ENCODE assay signal across 12 cellular contexts in genomic region chr13:44013666-44014291, GRCh38.
DNase-seq lines count a peak whose midpoint lies in the region; ATAC-seq and TF ChIP-seq lines count a peak whose summit lies in the region.
"Had no signal": no experiment of that assay in that cellular context is flagged by ENCODE, and none has a peak within 500 bp of the region (broad histone marks: within the 10 kb centered on the region; RNA-seq: fewer than 3 reads in every experiment).

No MANE protein-coding gene starts in this region.

- H3K4me3 Mint-ChIP-seq in HFFc6 (no peak overlapping the region; the same call in 1 of the 2 replicates), MCF 10A (ENCODE audit: unreplicated experiment) (no peak overlapping the region)

- H3K27ac ChIP-seq in right atrium auricular region, result peak overlapping the region; percentile 48 to 72
- peak overlapping the region; percentile 95 for H3K27ac ChIP-seq in smooth muscle cell (ENCODE audit: low read depth)
- H3K27ac ChIP-seq: HL-60 had no signal

- POLR2A ChIA-PET in MCF 10A (lab: Yijun Ruan, JAX), result interaction anchor here (0.6 to 0.8 kb wide), 2 partner anchors 145 to 592 kb away, joined by 4 to 5 read pairs; no protein-coding TSS in a partner anchor

- H3K4me1 ChIP-seq in right atrium auricular region, result peaks cover 0 to 53% of the 10 kb centered on the region in 2 donors
- peaks cover 18% of the 10 kb centered on the region for H3K4me1 ChIP-seq in smooth muscle cell (ENCODE audit: low read depth)

- CTCF ChIA-PET in MCF 10A (lab: Yijun Ruan, JAX), result interaction anchor here (2.2 kb wide), 1 partner anchor 105 kb away, joined by 5 read pairs; no protein-coding TSS in a partner anchor

- peak overlapping the region; percentile 73 for H3K4me2 ChIP-seq in smooth muscle cell

- WGBS in smooth muscle cell (ENCODE audit: low lambda C conversion rate), result 12% methylated on average over 6 of the region's 6 CpGs

- DNase-seq in HFFc6 (peak; percentile 61), MCF 10A (ENCODE audit: unreplicated experiment) (peak; percentile 43), right atrium auricular region (ENCODE audit: low spot score) (no peak), smooth muscle cell (lab: John Stamatoyannopoulos, UW; ENCODE audit: unreplicated experiment) (no peak), NCI-H510A treated with DMSO at 0.1 percent for 48 hours (lab: John Stamatoyannopoulos, UW) (no peak), NCI-H2029 treated with DMSO at 0.1 percent for 48 hours (lab: John Stamatoyannopoulos, UW) (no peak)
- no peak for DNase-seq in effector CD4-positive, alpha-beta T cell
- DNase-seq: NCI-H524 treated with DMSO at 0.1 percent for 48 hours had no signal

- peak overlapping the region; percentile 39 for H3K9ac ChIP-seq in smooth muscle cell (ENCODE audit: low read depth)

- H3F3A ChIP-seq in smooth muscle cell (ENCODE audit: low read depth), result peaks cover 30% of the 10 kb centered on the region

- H3K36me3 ChIP-seq in right atrium auricular region (no peaks in the 10 kb centered on the region), smooth muscle cell (ENCODE audit: low read depth) (no peaks in the 10 kb centered on the region)

- TF ChIP-seq CTCF in HFFc6 (IDR thresholded peaks at IDR 0.05), result no peak
- no peak for TF ChIP-seq CTCF in MCF 10A (IDR thresholded peaks at IDR 0.05; ENCODE audit: unreplicated experiment)
- no peak for TF ChIP-seq CTCF in right atrium auricular region (IDR thresholded peaks at IDR 0.05)
- TF ChIP-seq CTCF in smooth muscle cell (IDR thresholded peaks at IDR 0.05; ENCODE audit: borderline replicate concordance, insufficient read depth, poor library complexity, severe bottlenecking), result no peak

- no peak overlapping the region for H3K4me3 ChIP-seq in right atrium auricular region
- no peak overlapping the region for H3K4me3 ChIP-seq in smooth muscle cell

- peaks cover 2% of the 10 kb centered on the region; the same call in 1 of the 2 replicates for H3K27me3 Mint-ChIP-seq in HFFc6 (ENCODE audit: insufficient read depth)
- H3K27me3 Mint-ChIP-seq in MCF 10A (ENCODE audit: insufficient read depth, unreplicated experiment), result no peaks in the 10 kb centered on the region

- H3K36me3 Mint-ChIP-seq in HFFc6 (ENCODE audit: low read depth), result no peaks in the 10 kb centered on the region
- H3K36me3 Mint-ChIP-seq in MCF 10A (ENCODE audit: insufficient read depth, unreplicated experiment), result no peaks in the 10 kb centered on the region
- H3K36me3 Mint-ChIP-seq: activated naive CD4-positive, alpha-beta T cell treated with anti-CD3 and anti-CD28 coated beads, Interleukin-2, amount 50 U/mL, for 72 hours had no signal

- no TSS peak for BruUV-seq in MCF 10A (replicated peaks; lab: Mats Ljungman, UMichigan)

- intact Hi-C loops in MCF 10A (cut with micrococcal nuclease), result no loop called here

- H3K27me3 ChIP-seq in right atrium auricular region (no peaks in the 10 kb centered on the region), smooth muscle cell (ENCODE audit: low read depth) (no peaks in the 10 kb centered on the region)

- H3K4me1 Mint-ChIP-seq in HFFc6 (ENCODE audit: low read depth), result peaks cover 12% of the 10 kb centered on the region
- H3K4me1 Mint-ChIP-seq in MCF 10A (ENCODE audit: insufficient read depth, unreplicated experiment), result no peaks in the 10 kb centered on the region

- no peaks in the 10 kb centered on the region for H4K20me1 ChIP-seq in smooth muscle cell (ENCODE audit: low read depth)

- H3K9me3 Mint-ChIP-seq in HFFc6 (no peaks in the 10 kb centered on the region), MCF 10A (ENCODE audit: unreplicated experiment) (no peaks in the 10 kb centered on the region)
- H3K9me3 Mint-ChIP-seq: activated naive CD4-positive, alpha-beta T cell treated with anti-CD3 and anti-CD28 coated beads, Interleukin-2, amount 50 U/mL, for 72 hours had no signal

- H3K9me3 ChIP-seq in right atrium auricular region (no peaks in the 10 kb centered on the region), smooth muscle cell (replicated peaks; ENCODE audit: low read depth) (no peaks in the 10 kb centered on the region)

- no peak overlapping the region for H2AFZ ChIP-seq in smooth muscle cell (ENCODE audit: low read depth)

- no peaks in the 10 kb centered on the region for H3K79me2 ChIP-seq in smooth muscle cell (ENCODE audit: low read depth)

- no peak for ATAC-seq in HG02970 (IDR thresholded peaks at IDR 0.05; ENCODE audit: low FRiP score, unreplicated experiment)
- ATAC-seq: activated CD4-positive, CD25-positive, alpha-beta regulatory T cell treated with anti-CD3 and anti-CD28 coated beads, Interleukin-2, amount 50 U/mL, for 24 hours; activated naive CD4-positive, alpha-beta T cell treated with anti-CD3 and anti-CD28 coated beads, Interleukin-2, amount 50 U/mL, for 72 hours had no signal

- H3K27ac Mint-ChIP-seq in HFFc6 (peak overlapping the region; percentile 8; the same call in 1 of the 2 replicates), MCF 10A (ENCODE audit: low read depth, unreplicated experiment) (no peak overlapping the region)
- H3K27ac Mint-ChIP-seq: activated naive CD4-positive, alpha-beta T cell treated with anti-CD3 and anti-CD28 coated beads, Interleukin-2, amount 50 U/mL, for 72 hours had no signal

Comparison
In these comparisons a context has a peak if more than half of its experiments do, and no peak if none do; other contexts are left out.
1. DNase-seq: peak in HFFc6 (single experiment) and MCF 10A (single experiment); none in right atrium auricular region (single experiment), smooth muscle cell (single experiment), NCI-H510A treated with DMSO at 0.1 percent for 48 hours (single experiment), effector CD4-positive, alpha-beta T cell (single experiment) and NCI-H2029 treated with DMSO at 0.1 percent for 48 hours (single experiment).